In genomic region chr7:51058764-51059163, GRCh38 we compare ENCODE assay signal across 24 cellular contexts.
"Had no signal": no experiment of that assay in that cellular context is flagged by ENCODE, and none has a peak within 500 bp of the region (broad histone marks: within the 10 kb centered on the region; RNA-seq: fewer than 3 reads in every experiment).

No MANE protein-coding gene starts in this region.

- H2AFZ ChIP-seq: hepatocyte had no signal

- H3K4me3 Mint-ChIP-seq: mesothelial cell of epicardium, naive B cell had no signal

- H3K36me3 ChIP-seq: heart left ventricle, left lung, lower lobe of right lung had no signal

- H3K4me2 ChIP-seq: hepatocyte had no signal

- H3K9me3 ChIP-seq: gastroesophageal sphincter, left lung, lower lobe of right lung, mucosa of descending colon had no signal

- ATAC-seq: esophagus mucosa, foreskin keratinocyte, gastroesophageal sphincter, heart left ventricle, left cardiac atrium, left lung, left ventricle myocardium superior, lower lobe of right lung had no signal

- H3K4me1 ChIP-seq: foreskin keratinocyte, left lung, lower lobe of right lung had no signal

- H3K27ac Mint-ChIP-seq: mesothelial cell of epicardium had no signal

- H3K36me3 Mint-ChIP-seq: mesothelial cell of epicardium, naive B cell had no signal

- H3K4me1 Mint-ChIP-seq: mesothelial cell of epicardium had no signal

- H3K4me3 ChIP-seq: coronary artery, dorsolateral prefrontal cortex, gastroesophageal sphincter, heart left ventricle, hepatocyte, left lung, lower lobe of right lung, mucosa of descending colon had no signal

- H3K27me3 Mint-ChIP-seq: naive B cell had no signal

- H3K27ac ChIP-seq: coronary artery, epithelial cell of prostate, foreskin keratinocyte, gastroesophageal sphincter, heart left ventricle, hepatocyte, left lung, lower lobe of right lung had no signal

- DNase-seq: dermis blood vessel endothelial cell; effector CD4-positive, alpha-beta T cell; effector memory CD4-positive, alpha-beta T cell; erythroblast; foreskin keratinocyte; heart left ventricle; left cardiac atrium; left lung; left ventricle myocardium superior; lower lobe of right lung; mesenchymal stem cell; naive B cell had no signal

- FAIRE-seq: colon, frontal cortex, islet of Langerhans, keratinocyte had no signal

- H3K79me2 ChIP-seq: hepatocyte had no signal

- H3K9me3 Mint-ChIP-seq: mesothelial cell of epicardium, naive B cell had no signal

- H3K27me3 ChIP-seq: dorsolateral prefrontal cortex, foreskin keratinocyte, gastroesophageal sphincter, heart left ventricle, hepatocyte, left lung had no signal
